20 cellular contexts compared by ENCODE assay signal in the genomic region with DNA sequence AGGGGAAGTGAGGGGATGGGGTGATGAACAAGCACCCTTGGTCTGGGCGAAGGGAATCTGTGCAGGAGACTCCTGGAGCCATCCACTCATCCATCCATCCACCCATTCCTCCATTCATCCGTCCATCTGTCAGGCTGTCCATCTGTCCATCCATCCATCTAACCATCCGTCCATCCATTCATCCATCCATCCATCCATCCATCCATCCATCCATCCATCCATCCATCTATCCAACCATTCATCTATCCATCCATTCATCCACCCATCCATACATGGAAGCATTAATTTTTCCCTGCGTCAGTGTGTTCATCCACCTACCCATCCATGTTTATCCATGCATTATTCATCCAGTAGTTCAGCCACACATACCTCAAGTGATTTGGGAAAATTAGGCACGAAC. TPM values are rescaled to one million over a fixed set of nuclear protein-coding genes. Genes with fewer than 3 reads are reported as not detected.
"Had no signal": no experiment of that assay in that cellular context is flagged by ENCODE, and none has a peak within 500 bp of the region (broad histone marks: within the 10 kb centered on the region; RNA-seq: fewer than 3 reads in every experiment).

No MANE protein-coding gene starts in this region.

- DNase-seq: Karpas-422, KG1, MG63, NCI-H1092, NCI-H1105 treated with DMSO at 0.1 percent for 48 hours, NCI-H1417 treated with DMSO at 0.1 percent for 48 hours, NCI-H146, NCI-H2029, NCI-H2081 treated with DMSO at 0.1 percent for 48 hours, NCI-H2171, NCI-H446, NCI-H510A, NCI-H524 treated with DMSO at 0.1 percent for 48 hours, NCI-H69, NCI-H774, Right ventricle myocardium superior, RPMI8226, SIG-M5 had no signal

- FAIRE-seq: RCC 7860 had no signal

RNA-seq across cellular contexts. Expression of a gene that starts 32.0 kb away (rescaled TPM):
- total RNA-seq: SJSA1 had no signal
